ENCODE assay signal across 8 cellular contexts in the genomic region with DNA sequence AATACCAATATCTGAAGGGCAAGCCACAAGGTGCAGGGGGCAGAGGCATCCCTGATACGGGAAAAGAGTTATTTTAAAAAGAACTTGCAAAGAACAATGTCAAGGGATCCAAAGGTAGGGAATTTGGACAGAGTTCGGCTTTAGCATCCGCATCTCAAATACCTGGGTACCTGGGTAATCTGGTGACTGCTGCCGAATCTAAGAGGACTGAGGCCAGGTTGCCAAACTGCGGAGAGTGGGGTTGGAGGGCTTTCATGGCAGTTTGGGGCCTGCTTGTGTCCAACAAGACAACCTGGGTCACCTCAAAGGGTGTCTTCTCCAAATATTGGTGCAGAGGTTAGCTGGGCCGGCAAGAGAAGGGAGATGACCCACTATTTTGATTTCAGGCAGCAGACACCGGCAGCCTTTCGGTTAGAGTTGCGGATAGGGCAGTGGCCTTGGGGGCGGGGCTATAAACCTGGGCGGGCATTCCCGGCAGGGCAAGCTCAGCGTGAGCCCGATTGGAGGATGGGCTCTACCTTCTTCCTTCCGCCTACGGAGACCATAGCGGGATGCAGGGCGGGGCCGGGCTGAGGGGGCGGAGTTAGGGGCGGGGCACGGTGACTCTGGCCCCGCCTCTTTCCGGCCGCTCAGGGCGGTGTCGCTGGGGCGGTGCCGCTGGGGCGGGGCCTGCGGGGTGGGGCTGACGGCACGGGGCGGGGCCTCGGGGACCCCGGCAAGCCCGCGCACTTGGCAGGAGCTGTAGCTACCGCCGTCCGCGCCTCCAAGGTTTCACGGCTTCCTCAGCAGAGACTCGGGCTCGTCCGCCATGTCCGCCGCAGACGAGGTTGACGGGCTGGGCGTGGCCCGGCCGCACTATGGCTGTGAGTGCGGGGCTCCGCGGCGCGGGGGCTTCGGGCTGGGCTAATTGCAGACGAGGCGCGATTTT. TPM values are rescaled to one million over a fixed set of nuclear protein-coding genes. Genes with fewer than 3 reads are reported as not detected.
DNase-seq lines count a peak whose midpoint lies in the region; ATAC-seq, FAIRE-seq and TF ChIP-seq lines count a peak whose summit lies in the region.

A gene with protein sequence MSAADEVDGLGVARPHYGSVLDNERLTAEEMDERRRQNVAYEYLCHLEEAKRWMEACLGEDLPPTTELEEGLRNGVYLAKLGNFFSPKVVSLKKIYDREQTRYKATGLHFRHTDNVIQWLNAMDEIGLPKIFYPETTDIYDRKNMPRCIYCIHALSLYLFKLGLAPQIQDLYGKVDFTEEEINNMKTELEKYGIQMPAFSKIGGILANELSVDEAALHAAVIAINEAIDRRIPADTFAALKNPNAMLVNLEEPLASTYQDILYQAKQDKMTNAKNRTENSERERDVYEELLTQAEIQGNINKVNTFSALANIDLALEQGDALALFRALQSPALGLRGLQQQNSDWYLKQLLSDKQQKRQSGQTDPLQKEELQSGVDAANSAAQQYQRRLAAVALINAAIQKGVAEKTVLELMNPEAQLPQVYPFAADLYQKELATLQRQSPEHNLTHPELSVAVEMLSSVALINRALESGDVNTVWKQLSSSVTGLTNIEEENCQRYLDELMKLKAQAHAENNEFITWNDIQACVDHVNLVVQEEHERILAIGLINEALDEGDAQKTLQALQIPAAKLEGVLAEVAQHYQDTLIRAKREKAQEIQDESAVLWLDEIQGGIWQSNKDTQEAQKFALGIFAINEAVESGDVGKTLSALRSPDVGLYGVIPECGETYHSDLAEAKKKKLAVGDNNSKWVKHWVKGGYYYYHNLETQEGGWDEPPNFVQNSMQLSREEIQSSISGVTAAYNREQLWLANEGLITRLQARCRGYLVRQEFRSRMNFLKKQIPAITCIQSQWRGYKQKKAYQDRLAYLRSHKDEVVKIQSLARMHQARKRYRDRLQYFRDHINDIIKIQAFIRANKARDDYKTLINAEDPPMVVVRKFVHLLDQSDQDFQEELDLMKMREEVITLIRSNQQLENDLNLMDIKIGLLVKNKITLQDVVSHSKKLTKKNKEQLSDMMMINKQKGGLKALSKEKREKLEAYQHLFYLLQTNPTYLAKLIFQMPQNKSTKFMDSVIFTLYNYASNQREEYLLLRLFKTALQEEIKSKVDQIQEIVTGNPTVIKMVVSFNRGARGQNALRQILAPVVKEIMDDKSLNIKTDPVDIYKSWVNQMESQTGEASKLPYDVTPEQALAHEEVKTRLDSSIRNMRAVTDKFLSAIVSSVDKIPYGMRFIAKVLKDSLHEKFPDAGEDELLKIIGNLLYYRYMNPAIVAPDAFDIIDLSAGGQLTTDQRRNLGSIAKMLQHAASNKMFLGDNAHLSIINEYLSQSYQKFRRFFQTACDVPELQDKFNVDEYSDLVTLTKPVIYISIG (N-terminal part only) (plus strand): TSS at position 709 of the 928 bp plus-strand sequence. CDS start 100 bp downstream, at position 809.

- peak; percentile 99 for DNase-seq in COLO829 (ENCODE audit: low spot score)
- DNase-seq in HTR-8/SVneo (ENCODE audit: insufficient read length, low spot score) = peak; percentile 95
- DNase-seq in NOMO-1 treated with dmso at 0.1 percent for 144 hours (lab: John Stamatoyannopoulos, UW; ENCODE audit: unreplicated experiment) = peak; percentile 93
- DNase-seq in activated CD8-positive, alpha-beta memory T cell treated with anti-CD3 and anti-CD28 coated beads, Interleukin-2, amount 10 ng/mL, durations not matched to agents 7 days and 5 days = peak; percentile 99
- DNase-seq in endodermal cell = peak; percentile 99
- peak; percentile 90 to 92 for DNase-seq in stimulated activated CD8-positive, alpha-beta memory T cell treated with anti-CD3 and anti-CD28 coated beads, Interleukin-15, amount 100 ng/mL, for 4 hours (ENCODE audit: low read depth in 2 of 2)

- H3K9ac ChIP-seq in endodermal cell (ENCODE audit: extremely low read depth, low read length, poor library complexity, severe bottlenecking) = peak within 1 kb of the TSS; percentile 84

- FAIRE-seq in HTR-8/SVneo (lab: Jason Lieb, UNC) = peak; percentile 94

- no peak for TF ChIP-seq CTCF in endodermal cell (conservative IDR thresholded peaks at IDR 0.05)

- H3K9me3 Mint-ChIP-seq in activated CD8-positive, alpha-beta memory T cell treated with anti-CD3 and anti-CD28 coated beads, Interleukin-2, amount 10 ng/mL, durations not matched to agents 7 days and 5 days (ENCODE audit: low read depth) = no peaks in the 10 kb centered on the region
- no peaks in the 10 kb centered on the region for H3K9me3 Mint-ChIP-seq in endodermal cell

- peaks cover 18% of the 10 kb centered on the region for H3K4me1 ChIP-seq in endodermal cell (ENCODE audit: control insufficient read depth, insufficient read depth, low read length)
- peaks cover 21% of the 10 kb centered on the region for H3K4me1 ChIP-seq in mesodermal cell (ENCODE audit: control insufficient read depth, insufficient read depth, low read length, poor library complexity, severe bottlenecking)

- H3K36me3 Mint-ChIP-seq in activated CD8-positive, alpha-beta memory T cell treated with anti-CD3 and anti-CD28 coated beads, Interleukin-2, amount 10 ng/mL, durations not matched to agents 7 days and 5 days = peaks cover 32% of the 10 kb centered on the region
- H3K36me3 Mint-ChIP-seq in endodermal cell (ENCODE audit: low read depth) = peaks cover 9% of the 10 kb centered on the region

- H3K4me1 Mint-ChIP-seq in activated CD8-positive, alpha-beta memory T cell treated with anti-CD3 and anti-CD28 coated beads, Interleukin-2, amount 10 ng/mL, durations not matched to agents 7 days and 5 days = peaks cover 45% of the 10 kb centered on the region
- peaks cover 35% of the 10 kb centered on the region for H3K4me1 Mint-ChIP-seq in endodermal cell

- H3K27ac Mint-ChIP-seq in activated CD8-positive, alpha-beta memory T cell treated with anti-CD3 and anti-CD28 coated beads, Interleukin-2, amount 10 ng/mL, durations not matched to agents 7 days and 5 days = peak within 1 kb of the TSS; percentile 94
- peak within 1 kb of the TSS; percentile 94 for H3K27ac Mint-ChIP-seq in endodermal cell

- peak within 1 kb of the TSS; percentile 95 for H3K4me3 Mint-ChIP-seq in activated CD8-positive, alpha-beta memory T cell treated with anti-CD3 and anti-CD28 coated beads, Interleukin-2, amount 10 ng/mL, durations not matched to agents 7 days and 5 days
- H3K4me3 Mint-ChIP-seq in endodermal cell = peak within 1 kb of the TSS; percentile 79

- H3K36me3 ChIP-seq in endodermal cell (ENCODE audit: control insufficient read depth, insufficient read depth, low read length) (peaks cover 17% of the 10 kb centered on the region), mesodermal cell (ENCODE audit: control insufficient read depth, insufficient read depth, low read length) (peaks cover 17% of the 10 kb centered on the region)

- 7 to 24% methylated on average over 15 to 62 of the region's 62 CpGs for WGBS in endodermal cell (ENCODE audit: insufficient coverage in 1 of 2, insufficient read length in 1 of 2), 2 experiments
- WGBS in mesodermal cell (ENCODE audit: insufficient coverage in 2 of 2), 2 experiments = 8 to 14% methylated on average over 38 to 55 of the region's 62 CpGs

- peak; percentile 89 for ATAC-seq in GM21367 (IDR thresholded peaks at IDR 0.05; ENCODE audit: unreplicated experiment)
- peak; percentile 93 for ATAC-seq in activated CD8-positive, alpha-beta memory T cell treated with anti-CD3 and anti-CD28 coated beads, Interleukin-2, amount 10 ng/mL, durations not matched to agents 7 days and 5 days

- H3K27ac ChIP-seq in endodermal cell (ENCODE audit: low read depth, low read length) = no peak within 1 kb of the TSS
- H3K27ac ChIP-seq in mesodermal cell (ENCODE audit: low read depth, low read length, severe bottlenecking) = peak within 1 kb of the TSS; percentile 81

- no peaks in the 10 kb centered on the region for H3K27me3 ChIP-seq in endodermal cell (ENCODE audit: control insufficient read depth, insufficient read depth, low read length, poor library complexity, severe bottlenecking)

- CTCF ChIA-PET in activated CD8-positive, alpha-beta memory T cell treated with anti-CD3 and anti-CD28 coated beads, Interleukin-2, amount 10 ng/mL, durations not matched to agents 7 days and 5 days (lab: Charles Lee) = interaction anchor here (0.8 to 6.2 kb wide), 12 partner anchors 11 to 498 kb away, joined by 3 to 54 read pairs (median 7); no protein-coding TSS in a partner anchor

- H3K4me3 ChIP-seq in endodermal cell (ENCODE audit: low read length) = peak within 1 kb of the TSS; percentile 99
- H3K4me3 ChIP-seq in mesodermal cell (ENCODE audit: extremely low read depth, insufficient read depth, low read length, poor library complexity, severe bottlenecking) = peak within 1 kb of the TSS; percentile 87

- H3K9me3 ChIP-seq in endodermal cell (ENCODE audit: control insufficient read depth, low read length) (no peaks in the 10 kb centered on the region), mesodermal cell (ENCODE audit: control insufficient read depth, low read length) (no peaks in the 10 kb centered on the region)

- no peaks in the 10 kb centered on the region for H3K27me3 Mint-ChIP-seq in activated CD8-positive, alpha-beta memory T cell treated with anti-CD3 and anti-CD28 coated beads, Interleukin-2, amount 10 ng/mL, durations not matched to agents 7 days and 5 days
- H3K27me3 Mint-ChIP-seq in endodermal cell (ENCODE audit: insufficient read depth) = no peaks in the 10 kb centered on the region

RNA-seq across cellular contexts. Expression of the gene that starts here (rescaled TPM):
- total RNA-seq in activated CD8-positive, alpha-beta memory T cell treated with anti-CD3 and anti-CD28 coated beads, Interleukin-2, amount 10 ng/mL, durations not matched to agents 7 days and 5 days = 100 to 1,000 TPM; 217 to 221 TPM
- total RNA-seq in endodermal cell = 100 to 1,000 TPM in 1 of 2 donors, 10 to 100 TPM in 1; 94.4 to 124 TPM
- 48.6 TPM for polyA plus RNA-seq in endodermal cell (2013, experiment 1 of 2)
- 59.3 TPM for polyA plus RNA-seq in endodermal cell (2013, experiment 2 of 2)
- polyA plus RNA-seq in mesodermal cell (2013, experiment 1 of 2) = 104 TPM
- polyA plus RNA-seq in mesodermal cell (2013, experiment 2 of 2) = 110 TPM
